Comparison of ENCODE assay signal across 8 cellular contexts in genomic region chr6:85644374-85644762, GRCh38. TPM values are rescaled to one million over a fixed set of nuclear protein-coding genes. Genes with fewer than 3 reads are reported as not detected.
DNase-seq lines count a peak whose midpoint lies in the region; ATAC-seq and TF ChIP-seq lines count a peak whose summit lies in the region.

No MANE protein-coding gene starts in this region.

- H3K27me3 Mint-ChIP-seq in activated naive CD4-positive, alpha-beta T cell treated with anti-CD3 and anti-CD28 coated beads for 36 hours (ENCODE audit: low read depth): no peaks in the 10 kb centered on the region
- H3K27me3 Mint-ChIP-seq in activated naive CD8-positive, alpha-beta T cell treated with anti-CD3 and anti-CD28 coated beads, Interleukin-2, amount 50 U/mL, for 24 hours: no peaks in the 10 kb centered on the region

- H3K4me1 ChIP-seq in left lung (peaks cover 16 to 34% of the 10 kb centered on the region in 2 donors), transverse colon (peaks cover 7 to 32% (median 24%) of the 10 kb centered on the region in 4 donors)

- TF ChIP-seq CTCF in left lung (IDR thresholded peaks at IDR 0.05) (no peak), transverse colon (IDR thresholded peaks at IDR 0.05) (no peak)

- H3K9me3 ChIP-seq in left lung: no peaks in the 10 kb centered on the region
- H3K9me3 ChIP-seq in transverse colon: no peaks in the 10 kb centered on the region

- peak overlapping the region; percentile 87 for H3K27ac Mint-ChIP-seq in activated naive CD4-positive, alpha-beta T cell treated with anti-CD3 and anti-CD28 coated beads for 36 hours
- peak overlapping the region; percentile 90 for H3K27ac Mint-ChIP-seq in activated naive CD8-positive, alpha-beta T cell treated with anti-CD3 and anti-CD28 coated beads, Interleukin-2, amount 50 U/mL, for 24 hours

- H3K27ac ChIP-seq in left lung (peak overlapping the region; percentile 98 to 99), transverse colon (peak overlapping the region; percentile 97 to 100 (median 98))

- no peak for TF ChIP-seq EP300 in transverse colon (IDR thresholded peaks at IDR 0.05; ENCODE audit: low read depth)

- peak overlapping the region; percentile 78 for H3K4me3 Mint-ChIP-seq in activated naive CD4-positive, alpha-beta T cell treated with anti-CD3 and anti-CD28 coated beads for 36 hours
- peak overlapping the region; percentile 84 for H3K4me3 Mint-ChIP-seq in activated naive CD8-positive, alpha-beta T cell treated with anti-CD3 and anti-CD28 coated beads, Interleukin-2, amount 50 U/mL, for 24 hours

- H3K4me1 Mint-ChIP-seq in activated naive CD4-positive, alpha-beta T cell treated with anti-CD3 and anti-CD28 coated beads for 36 hours (ENCODE audit: low read depth): peaks cover 25% of the 10 kb centered on the region
- H3K4me1 Mint-ChIP-seq in activated naive CD8-positive, alpha-beta T cell treated with anti-CD3 and anti-CD28 coated beads, Interleukin-2, amount 50 U/mL, for 24 hours: peaks cover 31% of the 10 kb centered on the region

- ATAC-seq in activated naive CD8-positive, alpha-beta T cell treated with anti-CD3 and anti-CD28 coated beads, Interleukin-2, amount 50 U/mL, for 24 hours: no peak
- ATAC-seq in left lung (no peak), GM21619 (IDR thresholded peaks at IDR 0.05; ENCODE audit: unreplicated experiment) (no peak), left lobe of liver (no peak)

- H3K27me3 ChIP-seq in left lung: no peaks in the 10 kb centered on the region
- no peaks in the 10 kb centered on the region for H3K27me3 ChIP-seq in transverse colon

- CTCF ChIA-PET in activated naive CD4-positive, alpha-beta T cell treated with anti-CD3 and anti-CD28 coated beads for 36 hours (lab: Charles Lee): interaction anchor here (1.2 to 2.7 kb wide), 2 partner anchors 31 to 34 kb away, joined by 5 to 14 read pairs; no protein-coding TSS in a partner anchor

- H3K36me3 ChIP-seq in left lung: peaks cover 0 to 9% of the 10 kb centered on the region in 2 donors
- H3K36me3 ChIP-seq in transverse colon: peaks cover 0 to 8% (median under 1%) of the 10 kb centered on the region in 4 donors

- TF ChIP-seq POLR2A in transverse colon (IDR thresholded peaks at IDR 0.05): no peak

- intact Hi-C loops in activated naive CD4-positive, alpha-beta T cell treated with anti-CD3 and anti-CD28 coated beads for 36 hours (cut with micrococcal nuclease): loop anchor here (1.0 to 5.0 kb wide), 3 partner anchors 25 to 1417 kb away; partner anchors contain the start of gene CEP162
- intact Hi-C loops in left lung (cut with DNase I): loop anchor here in 1 of 2 donors (5.0 kb wide), 1 partner anchor 33 kb away; no protein-coding TSS in a partner anchor
- intact Hi-C loops in transverse colon (cut with DNase I; ENCODE audit: low total_unique reads): no loop called here

- H3K9me3 Mint-ChIP-seq in activated naive CD4-positive, alpha-beta T cell treated with anti-CD3 and anti-CD28 coated beads for 36 hours: no peaks in the 10 kb centered on the region
- H3K9me3 Mint-ChIP-seq in activated naive CD8-positive, alpha-beta T cell treated with anti-CD3 and anti-CD28 coated beads, Interleukin-2, amount 50 U/mL, for 24 hours: no peaks in the 10 kb centered on the region

- 0 to 2% methylated on average over 4 of the region's 4 CpGs for WGBS in transverse colon (ENCODE audit: low coverage in 1 of 2), 2 donors

- H3K4me3 ChIP-seq in left lung (peak overlapping the region; percentile 94 to 97), transverse colon (peak overlapping the region; percentile 66 to 96 (median 81))

- in situ Hi-C loops in transverse colon (cut with MboI; ENCODE audit: low pct_ligation_motif_present in 1 of 4, low pct_unique_long_range_greater_than_20kb in 1 of 4, low sequenced_read_pairs in 3 of 4): no loop called here

- DNase-seq in activated naive CD4-positive, alpha-beta T cell treated with anti-CD3 and anti-CD28 coated beads for 36 hours: no peak
- no peak for DNase-seq in activated naive CD4-positive, alpha-beta T cell (lab: John Stamatoyannopoulos, UW)
- no peak for DNase-seq in activated naive CD8-positive, alpha-beta T cell treated with anti-CD3 and anti-CD28 coated beads, Interleukin-2, amount 50 U/mL, for 24 hours
- no peak for DNase-seq in left lung
- DNase-seq in transverse colon: no peak
- no peak for DNase-seq in left lobe of liver (ENCODE audit: low spot score)
- no peak for DNase-seq in activated CD8-positive, alpha-beta memory T cell treated with anti-CD3 and anti-CD28 coated beads for 24 hours

- H3K36me3 Mint-ChIP-seq in activated naive CD4-positive, alpha-beta T cell treated with anti-CD3 and anti-CD28 coated beads for 36 hours (ENCODE audit: low read depth): peaks cover 33% of the 10 kb centered on the region
- H3K36me3 Mint-ChIP-seq in activated naive CD8-positive, alpha-beta T cell treated with anti-CD3 and anti-CD28 coated beads, Interleukin-2, amount 50 U/mL, for 24 hours (ENCODE audit: low read depth): peaks cover 32% of the 10 kb centered on the region

RNA-seq across cellular contexts. Expression of gene SYNCRIP, which starts 1.7 kb away (rescaled TPM):
- total RNA-seq in activated naive CD4-positive, alpha-beta T cell treated with anti-CD3 and anti-CD28 coated beads for 36 hours: 100 to 1,000 TPM; 106 to 109 TPM
- total RNA-seq in left lung (100 to 1,000 TPM in 1 of 2 donors, 10 to 100 TPM in 1; 72.2 to 119 TPM), transverse colon (10 to 100 TPM; 27.7 to 84.8 (median 41.9) TPM), left lobe of liver (31.0 TPM)

RNA-seq across cellular contexts. Expression of gene SNX14, which starts 50.7 kb away (rescaled TPM):
- 10 to 100 TPM; 18.8 to 22.6 TPM for total RNA-seq in activated naive CD4-positive, alpha-beta T cell treated with anti-CD3 and anti-CD28 coated beads for 36 hours
- total RNA-seq in left lung: 10 to 100 TPM; 79.9 to 80.6 TPM
- total RNA-seq in transverse colon: 100 to 1,000 TPM in 3 of 4 donors, 10 to 100 TPM in 1; 27.3 to 134 (median 116) TPM
- 37.5 TPM for total RNA-seq in left lobe of liver
